26 cellular contexts compared by ENCODE assay signal in genomic region chr3:138256022-138256421, GRCh38.
"Had no signal": no experiment of that assay in that cellular context is flagged by ENCODE, and none has a peak within 500 bp of the region (broad histone marks: within the 10 kb centered on the region; RNA-seq: fewer than 3 reads in every experiment).

No MANE protein-coding gene starts in this region.

- ATAC-seq: activated CD8-positive, alpha-beta memory T cell treated with anti-CD3 and anti-CD28 coated beads, Interleukin-2, amount 10 ng/mL, durations not matched to agents 7 days and 5 days; activated CD8-positive, alpha-beta T cell treated with anti-CD3 and anti-CD28 coated beads for 36 hours; gastrocnemius medialis; left ventricle myocardium superior; naive thymus-derived CD8-positive, alpha-beta T cell; psoas muscle; right cardiac atrium; stimulated activated memory B cell treated with anti-CD40 and anti-IgM and Interleukin-4, amounts not matched to agents 10 μg/mL and 1 μg/mL and 100 μg/mL, for 72 hours had no signal

- H3K4me1 ChIP-seq: esophagus muscularis mucosa, suprapubic skin, tibial nerve had no signal

- DNase-seq: activated CD4-positive, alpha-beta T cell treated with anti-CD3 and anti-CD28 coated beads, Interleukin-2, amount 10 ng/mL, durations not matched to agents 7 days and 5 days; activated CD4-positive, CD25-positive, alpha-beta regulatory T cell treated with anti-CD3 and anti-CD28 coated beads, Interleukin-2, amount 50 U/mL, for 72 hours; activated CD8-positive, alpha-beta memory T cell treated with anti-CD3 and anti-CD28 coated beads, Interleukin-2, amount 10 ng/mL, durations not matched to agents 7 days and 5 days; activated CD8-positive, alpha-beta T cell treated with anti-CD3 and anti-CD28 coated beads for 36 hours; activated gamma-delta T cell treated with Interleukin-2 at 50 U/mL for 16 hours; activated T-cell treated with anti-CD3 and anti-CD28 coated beads for 4 hours; anterior cingulate cortex; brain microvascular endothelial cell; caudate nucleus; gastrocnemius medialis; head of caudate nucleus; hypothalamus; left ventricle myocardium superior; mammary epithelial cell; naive thymus-derived CD8-positive, alpha-beta T cell; psoas muscle; right cardiac atrium; stimulated activated CD4-positive, alpha-beta T cell treated with anti-CD3 and anti-CD28 coated beads, Interleukin-1b, Interleukin-23, amount 100 ng/mL, for 48 hours; stomach; T-helper 2 cell had no signal

- H3K9me3 ChIP-seq: esophagus muscularis mucosa, gastrocnemius medialis, psoas muscle, stomach, suprapubic skin, tibial nerve had no signal

- H3K4me3 ChIP-seq: coronary artery, esophagus muscularis mucosa, gastrocnemius medialis, psoas muscle, stomach, suprapubic skin, tibial nerve had no signal

- H3K27ac ChIP-seq: brain microvascular endothelial cell, coronary artery, esophagus muscularis mucosa, gastrocnemius medialis, psoas muscle, stomach, suprapubic skin, tibial nerve, VCaP had no signal

- H3K27me3 ChIP-seq: brain microvascular endothelial cell, esophagus muscularis mucosa, gastrocnemius medialis, stomach, suprapubic skin, tibial nerve had no signal
